22 cellular contexts compared by ENCODE assay signal in genomic region chr17:32913593-32913992, GRCh38. TPM values are rescaled to one million over a fixed set of nuclear protein-coding genes. Genes with fewer than 3 reads are reported as not detected.
"Had no signal": no experiment of that assay in that cellular context is flagged by ENCODE, and none has a peak within 500 bp of the region (broad histone marks: within the 10 kb centered on the region; RNA-seq: fewer than 3 reads in every experiment).

No MANE protein-coding gene starts in this region.

- H3K36me3 Mint-ChIP-seq: activated naive CD4-positive, alpha-beta T cell treated with anti-CD3 and anti-CD28 coated beads, Interleukin-2, amount 50 U/mL, for 24 hours; immature natural killer cell; memory B cell; naive thymus-derived CD8-positive, alpha-beta T cell had no signal

- DNase-seq: activated CD4-positive, alpha-beta T cell treated with anti-CD3 and anti-CD28 coated beads for 1 hour; activated CD8-positive, alpha-beta memory T cell treated with anti-CD3 and anti-CD28 coated beads for 24 hours; activated CD8-positive, alpha-beta memory T cell treated with anti-CD3 and anti-CD28 coated beads, Interleukin-2, amount 50 U/mL, for 4 hours; activated gamma-delta T cell treated with Interleukin-2 at 50 U/mL for 16 hours; amygdala; caudate nucleus; cortex of kidney; foreskin keratinocyte; heart left ventricle; hypothalamus; immature natural killer cell; naive thymus-derived CD8-positive, alpha-beta T cell; stimulated activated naive CD4-positive, alpha-beta T cell; T1000; tibial artery had no signal

- H3K4me3 ChIP-seq: heart left ventricle, right atrium auricular region, SK-N-MC, suprapubic skin, tibial artery had no signal

- H3K27ac ChIP-seq: foreskin keratinocyte, heart left ventricle, right atrium auricular region, SK-N-MC, suprapubic skin had no signal

- H3K4me3 Mint-ChIP-seq: activated naive CD4-positive, alpha-beta T cell treated with anti-CD3 and anti-CD28 coated beads, Interleukin-2, amount 50 U/mL, for 24 hours; activated naive CD8-positive, alpha-beta T cell treated with anti-CD3 and anti-CD28 coated beads, Interleukin-2, amount 50 U/mL, for 24 hours; immature natural killer cell; memory B cell; naive thymus-derived CD8-positive, alpha-beta T cell; T-helper 1 cell treated with Interleukin-12 subunit alpha and Interleukin-12 subunit beta and Interleukin-4 antibody, amounts not matched to agents 30 μg/mL and 1 μg/mL, for 36 hours had no signal

- H3K4me1 ChIP-seq: foreskin keratinocyte, right atrium auricular region had no signal

- H3K27ac Mint-ChIP-seq: activated naive CD4-positive, alpha-beta T cell treated with anti-CD3 and anti-CD28 coated beads, Interleukin-2, amount 50 U/mL, for 24 hours; activated naive CD8-positive, alpha-beta T cell treated with anti-CD3 and anti-CD28 coated beads, Interleukin-2, amount 50 U/mL, for 24 hours; immature natural killer cell; memory B cell; naive thymus-derived CD8-positive, alpha-beta T cell; T-helper 1 cell treated with Interleukin-12 subunit alpha and Interleukin-12 subunit beta and Interleukin-4 antibody, amounts not matched to agents 30 μg/mL and 1 μg/mL, for 36 hours had no signal

- H3K27me3 ChIP-seq: foreskin keratinocyte, heart left ventricle, right atrium auricular region, suprapubic skin, tibial artery had no signal

- H3K9me3 Mint-ChIP-seq: activated naive CD4-positive, alpha-beta T cell treated with anti-CD3 and anti-CD28 coated beads, Interleukin-2, amount 50 U/mL, for 24 hours; activated naive CD8-positive, alpha-beta T cell treated with anti-CD3 and anti-CD28 coated beads, Interleukin-2, amount 50 U/mL, for 24 hours; immature natural killer cell; T-helper 1 cell treated with Interleukin-12 subunit alpha and Interleukin-12 subunit beta and Interleukin-4 antibody, amounts not matched to agents 30 μg/mL and 1 μg/mL, for 36 hours had no signal

- H3K27me3 Mint-ChIP-seq: activated naive CD4-positive, alpha-beta T cell treated with anti-CD3 and anti-CD28 coated beads, Interleukin-2, amount 50 U/mL, for 24 hours; memory B cell had no signal

- ATAC-seq: foreskin keratinocyte; heart left ventricle; naive thymus-derived CD8-positive, alpha-beta T cell had no signal

- H3K36me3 ChIP-seq: heart left ventricle, right atrium auricular region, suprapubic skin, tibial artery had no signal

- H3K9me3 ChIP-seq: heart left ventricle, right atrium auricular region, suprapubic skin, tibial artery had no signal

- H3K4me1 Mint-ChIP-seq: activated naive CD4-positive, alpha-beta T cell treated with anti-CD3 and anti-CD28 coated beads, Interleukin-2, amount 50 U/mL, for 24 hours had no signal

RNA-seq across cellular contexts. Expression of gene TMEM98, which starts 14.4 kb away (rescaled TPM):
- total RNA-seq: naive thymus-derived CD8-positive, alpha-beta T cell had no signal
- polyA plus RNA-seq: immature natural killer cell; naive thymus-derived CD8-positive, alpha-beta T cell had no signal
